Comparison of ENCODE assay signal across 23 cellular contexts in genomic region chr21:43367859-43368258, GRCh38.
"Had no signal": no experiment of that assay in that cellular context is flagged by ENCODE, and none has a peak within 500 bp of the region (broad histone marks: within the 10 kb centered on the region; RNA-seq: fewer than 3 reads in every experiment).

No MANE protein-coding gene starts in this region.

- H3K4me3 ChIP-seq: breast epithelium, dorsolateral prefrontal cortex, right lobe of liver, skin epidermis, uterus had no signal

- DNase-seq: activated CD4-positive, alpha-beta T cell treated with anti-CD3 and anti-CD28 coated beads for 48 hours; activated CD8-positive, alpha-beta memory T cell treated with anti-CD3 and anti-CD28 coated beads, Interleukin-2, amount 10 ng/mL, durations not matched to agents 7 days and 5 days; activated CD8-positive, alpha-beta T cell treated with anti-CD3 and anti-CD28 coated beads for 36 hours; effector memory CD8-positive, alpha-beta T cell; foreskin melanocyte; left ventricle myocardium superior; mammary epithelial cell; nephron progenitor cell; stimulated activated CD4-positive, alpha-beta T cell treated with anti-CD3 and anti-CD28 coated beads, Interleukin-1b, Interleukin-23, amount 100 ng/mL, for 48 hours; T-helper 17 cell; trophoblast cell; uterus had no signal

- H3K36me3 Mint-ChIP-seq: activated CD8-positive, alpha-beta memory T cell treated with anti-CD3 and anti-CD28 coated beads, Interleukin-2, amount 10 ng/mL, durations not matched to agents 7 days and 5 days; activated naive CD4-positive, alpha-beta T cell treated with anti-CD3 and anti-CD28 coated beads, Interleukin-2, amount 50 U/mL, for 72 hours had no signal

- H3K4me1 ChIP-seq: right lobe of liver had no signal

- H3K4me3 Mint-ChIP-seq: activated CD8-positive, alpha-beta memory T cell treated with anti-CD3 and anti-CD28 coated beads, Interleukin-2, amount 10 ng/mL, durations not matched to agents 7 days and 5 days; activated CD8-positive, alpha-beta T cell treated with anti-CD3 and anti-CD28 coated beads for 36 hours; activated T-helper 17 cell treated with anti-CD3 and anti-CD28 coated beads, Interleukin-2, amount 50 U/mL, for 72 hours; central memory CD8-positive, alpha-beta T cell; effector memory CD8-positive, alpha-beta T cell; nephron progenitor cell; T-helper 17 cell had no signal

- H3K9me3 ChIP-seq: breast epithelium, right lobe of liver, uterus had no signal

- FAIRE-seq: astrocyte, colon, endothelial cell of umbilical vein had no signal

- H3K36me3 ChIP-seq: breast epithelium, right lobe of liver, uterus had no signal

- H3K27ac Mint-ChIP-seq: activated CD8-positive, alpha-beta memory T cell treated with anti-CD3 and anti-CD28 coated beads, Interleukin-2, amount 10 ng/mL, durations not matched to agents 7 days and 5 days; activated CD8-positive, alpha-beta T cell treated with anti-CD3 and anti-CD28 coated beads for 36 hours; activated naive CD4-positive, alpha-beta T cell treated with anti-CD3 and anti-CD28 coated beads, Interleukin-2, amount 50 U/mL, for 72 hours; activated T-helper 17 cell treated with anti-CD3 and anti-CD28 coated beads, Interleukin-2, amount 50 U/mL, for 72 hours; nephron progenitor cell; T-helper 17 cell had no signal

- H3K27ac ChIP-seq: right lobe of liver, uterus had no signal

- H3K27me3 Mint-ChIP-seq: activated CD8-positive, alpha-beta T cell treated with anti-CD3 and anti-CD28 coated beads for 36 hours had no signal

- H3K27me3 ChIP-seq: breast epithelium, dorsolateral prefrontal cortex, right lobe of liver, uterus had no signal

- H3K9me3 Mint-ChIP-seq: activated CD8-positive, alpha-beta T cell treated with anti-CD3 and anti-CD28 coated beads for 36 hours; activated naive CD4-positive, alpha-beta T cell treated with anti-CD3 and anti-CD28 coated beads, Interleukin-2, amount 50 U/mL, for 72 hours; activated T-helper 17 cell treated with anti-CD3 and anti-CD28 coated beads, Interleukin-2, amount 50 U/mL, for 72 hours; central memory CD8-positive, alpha-beta T cell; effector memory CD8-positive, alpha-beta T cell; nephron progenitor cell had no signal

- ATAC-seq: activated CD8-positive, alpha-beta memory T cell treated with anti-CD3 and anti-CD28 coated beads, Interleukin-2, amount 10 ng/mL, durations not matched to agents 7 days and 5 days; activated CD8-positive, alpha-beta T cell treated with anti-CD3 and anti-CD28 coated beads for 36 hours; activated naive CD4-positive, alpha-beta T cell treated with anti-CD3 and anti-CD28 coated beads, Interleukin-2, amount 50 U/mL, for 72 hours; activated T-helper 17 cell treated with anti-CD3 and anti-CD28 coated beads, Interleukin-2, amount 50 U/mL, for 72 hours; effector memory CD8-positive, alpha-beta T cell; esophagus mucosa; left ventricle myocardium superior; T-helper 17 cell had no signal
